Comparison of ENCODE assay signal across 8 cellular contexts in the genomic region with DNA sequence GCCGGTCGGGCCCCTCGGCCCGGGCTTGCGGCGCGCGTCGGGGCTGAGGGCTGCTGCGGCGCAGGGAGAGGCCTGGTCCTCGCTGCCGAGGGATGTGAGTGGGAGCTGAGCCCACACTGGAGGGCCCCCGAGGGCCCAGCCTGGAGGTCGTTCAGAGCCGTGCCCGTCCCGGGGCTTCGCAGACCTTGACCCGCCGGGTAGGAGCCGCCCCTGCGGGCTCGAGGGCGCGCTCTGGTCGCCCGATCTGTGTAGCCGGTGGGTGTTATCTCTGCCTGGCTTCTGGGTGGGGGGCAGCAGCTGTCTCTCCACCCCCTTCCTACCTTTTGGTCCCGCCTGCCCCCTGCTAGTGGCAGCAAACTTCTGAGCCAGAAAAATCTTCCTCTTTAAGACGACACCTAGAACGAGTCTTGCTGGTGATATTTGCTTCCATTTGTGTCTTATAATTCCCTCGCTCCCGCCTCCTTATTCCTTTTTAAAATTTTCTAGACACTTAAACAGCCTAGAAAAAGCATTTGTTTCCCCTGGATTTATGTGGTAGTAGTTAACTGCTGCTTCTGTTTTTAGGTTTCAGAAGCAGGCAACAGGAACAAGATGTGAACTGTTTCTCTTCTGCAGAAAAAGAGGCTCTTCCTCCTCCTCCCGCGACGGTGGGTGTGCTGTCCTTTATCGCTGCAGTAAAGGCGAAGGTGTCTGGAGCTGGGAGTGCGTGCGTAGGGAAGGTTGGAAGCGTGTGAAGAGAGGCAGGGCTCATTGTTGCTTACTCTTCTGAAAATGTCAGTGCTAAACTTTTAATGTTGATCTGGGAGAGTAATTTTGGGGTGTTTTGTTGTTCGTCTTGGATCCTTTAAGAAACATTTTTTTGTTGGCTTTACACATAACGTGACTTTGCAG. TPM values are rescaled to one million over a fixed set of nuclear protein-coding genes. Genes with fewer than 3 reads are reported as not detected.
DNase-seq lines count a peak whose midpoint lies in the region; ATAC-seq and TF ChIP-seq lines count a peak whose summit lies in the region.

No MANE protein-coding gene starts in this region.

- WGBS in sigmoid colon, 2 donors = 0% methylated on average over 44 of the region's 44 CpGs

- in situ Hi-C loops in ACHN (cut with HindIII; ENCODE audit: low pct_ligation_motif_present, low pct_unique_long_range_greater_than_20kb, low sequenced_read_pairs) = no loop called here
- in situ Hi-C loops in brain microvascular endothelial cell (cut with HindIII; ENCODE audit: low pct_ligation_motif_present, low sequenced_read_pairs) = no loop called here

- peak; percentile 57 for DNase-seq in ACHN
- peak; percentile 69 for DNase-seq in HT-29 (ENCODE audit: low spot score)
- peak; percentile 13 for DNase-seq in SKM-1 (lab: John Stamatoyannopoulos, UW; ENCODE audit: unreplicated experiment)
- DNase-seq in brain microvascular endothelial cell = peak; percentile 47
- peak; percentile 74 for DNase-seq in sigmoid colon
- no peak for DNase-seq in GM10266 (ENCODE audit: extremely low spot score)

- TF ChIP-seq CTCF in brain microvascular endothelial cell (IDR thresholded peaks at IDR 0.05; ENCODE audit: low read depth, low read length, missing control alignments) (no peak), sigmoid colon (IDR thresholded peaks at IDR 0.05) (no peak), GM10266 (IDR thresholded peaks at IDR 0.05; ENCODE audit: control insufficient read depth, insufficient read depth, low read depth, missing control alignments) (no peak)

- TF ChIP-seq POLR2A in sigmoid colon (IDR thresholded peaks at IDR 0.05) = peak in 1 of 2 donors; percentile 20

- intact Hi-C loops in sigmoid colon (cut with DNase I) = loop anchor here (1.0 to 10.0 kb wide), 8 partner anchors 193 to 1461 kb away; a partner anchor contains a TSS

- peak; percentile 29 for ATAC-seq in GM18517 (IDR thresholded peaks at IDR 0.05; ENCODE audit: unreplicated experiment)

- peak overlapping the region; percentile 77 for H3K4me3 ChIP-seq in brain microvascular endothelial cell (ENCODE audit: low read depth, low read length)
- H3K4me3 ChIP-seq in iPS-18c (ENCODE audit: insufficient read depth, low read depth, low read length) = peak overlapping the region; percentile 79
- H3K4me3 ChIP-seq in sigmoid colon = peak overlapping the region; percentile 64 to 94 (median 84)

- H3K27me3 ChIP-seq in brain microvascular endothelial cell (replicated peaks) (no peaks in the 10 kb centered on the region), sigmoid colon (no peaks in the 10 kb centered on the region)

- H3K4me1 ChIP-seq in sigmoid colon = peaks cover 0 to 52% (median 34%) of the 10 kb centered on the region in 4 donors

- TF ChIP-seq EP300 in sigmoid colon (IDR thresholded peaks at IDR 0.05) = no peak

- H3K27ac ChIP-seq in brain microvascular endothelial cell (peak overlapping the region; percentile 94), sigmoid colon (peak overlapping the region; percentile 95 to 99 (median 97))

- H3K9me3 ChIP-seq in iPS-18c (ENCODE audit: control insufficient read depth, insufficient read depth, low read length) (no peaks in the 10 kb centered on the region), sigmoid colon (no peaks in the 10 kb centered on the region)

- no peaks in the 10 kb centered on the region for H3K36me3 ChIP-seq in brain microvascular endothelial cell (replicated peaks)
- no peaks in the 10 kb centered on the region for H3K36me3 ChIP-seq in sigmoid colon

RNA-seq across cellular contexts. Expression of a gene that starts 0.5 kb away (rescaled TPM):
- total RNA-seq in HT-29 (2014; rRNA removed; shearing (Covaris generic)) = 0.47 and 1.3 TPM in 2 replicates
- 10 to 100 TPM; 28.5 to 36.8 (median 31.0) TPM for total RNA-seq in sigmoid colon
- polyA plus RNA-seq in sigmoid colon = 1 to 10 TPM; 5.3 to 7.7 (median 6.0) TPM

Comparison
In these comparisons a context has a peak if more than half of its experiments do, and no peak if none do; other contexts are left out.
1. RNA of a gene that starts 0.5 kb away (total RNA-seq): 28.5 to 36.8 TPM in sigmoid colon; 0.47 to 1.3 TPM in HT-29; every median in the first group is over 10 times any median in the second.
2. Peak in every context shown above with its lines, with median percentiles within 50 percentile points of each other: H3K4me3 ChIP-seq.